1 cellular context compared by ENCODE assay signal in genomic region chr6:30895343-30895742, GRCh38.
TF ChIP-seq lines count a peak whose summit lies in the region.

No MANE protein-coding gene starts in this region.

TF ChIP-seq in GM12878, 131 proteins besides CTCF, POLR2A, EP300 and RAD21:
- TF ChIP-seq MEF2A (IDR thresholded peaks at IDR 0.05; ENCODE audit: insufficient read depth, low read depth, low read length) (no peak), E4F1 (IDR thresholded peaks at IDR 0.05; ENCODE audit: borderline replicate concordance, partially characterized antibody) (no peak), RBBP5 (conservative IDR thresholded peaks at IDR 0.05) (no peak), MAX (IDR thresholded peaks at IDR 0.05; ENCODE audit: low read depth, low read length) (no peak), NFXL1 (IDR thresholded peaks at IDR 0.05; ENCODE audit: borderline replicate concordance) (no peak)
